In the genomic region with DNA sequence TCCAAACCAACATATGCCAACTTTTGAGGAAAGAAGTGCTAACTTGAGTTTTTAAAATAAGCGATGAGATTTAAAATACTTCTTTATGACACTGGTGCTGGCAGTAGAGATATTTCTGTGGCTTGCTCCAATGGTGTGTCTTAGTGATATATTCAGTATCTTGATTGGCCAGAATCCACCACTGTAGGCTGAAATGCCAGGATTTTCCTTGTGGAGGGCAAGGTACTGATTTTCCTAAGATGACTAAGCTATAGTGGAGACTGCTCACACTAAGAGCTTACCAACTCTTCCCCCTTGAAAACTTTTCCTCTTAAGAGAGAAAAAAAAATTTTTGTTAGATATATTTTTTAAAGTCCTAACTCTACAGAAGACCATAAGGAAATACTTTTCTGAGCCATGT, we compare ENCODE assay signal across 14 cellular contexts.
DNase-seq lines count a peak whose midpoint lies in the region; ATAC-seq and TF ChIP-seq lines count a peak whose summit lies in the region.
"Had no signal": no experiment of that assay in that cellular context is flagged by ENCODE, and none has a peak within 500 bp of the region (broad histone marks: within the 10 kb centered on the region; RNA-seq: fewer than 3 reads in every experiment).

No MANE protein-coding gene starts in this region.

- H3K27me3 ChIP-seq in smooth muscle cell (ENCODE audit: low read depth) = no peaks in the 10 kb centered on the region
- H3K27me3 ChIP-seq: foreskin keratinocyte, thyroid gland had no signal

- H3K36me3 Mint-ChIP-seq in mesothelial cell of epicardium = no peaks in the 10 kb centered on the region
- H3K36me3 Mint-ChIP-seq: natural killer cell treated with Interleukin-12 subunit alpha and Interleukin-12 subunit beta and Interleukin-15 and Interleukin-18, amount 100 ng/mL, for 72 hours; WTC11 had no signal

- H3K27me3 Mint-ChIP-seq in mesothelial cell of epicardium (ENCODE audit: low read depth) = no peaks in the 10 kb centered on the region
- H3K27me3 Mint-ChIP-seq: CD4-positive, alpha-beta T cell had no signal

- H3K4me3 Mint-ChIP-seq in mesothelial cell of epicardium = no peak overlapping the region
- H3K4me3 Mint-ChIP-seq: activated naive CD4-positive, alpha-beta T cell treated with anti-CD3 and anti-CD28 coated beads for 36 hours; CD4-positive, alpha-beta T cell; natural killer cell treated with Interleukin-12 subunit alpha and Interleukin-12 subunit beta and Interleukin-15 and Interleukin-18, amount 100 ng/mL, for 72 hours; WTC11 had no signal

- 94% methylated on average over 1 of the region's 1 CpG for WGBS in smooth muscle cell (ENCODE audit: low lambda C conversion rate)

- H3K4me1 Mint-ChIP-seq in mesothelial cell of epicardium = peaks cover 27% of the 10 kb centered on the region

- H3K9me3 ChIP-seq in SK-N-MC (ENCODE audit: low read depth, low read length) (no peaks in the 10 kb centered on the region), smooth muscle cell (replicated peaks; ENCODE audit: low read depth) (no peaks in the 10 kb centered on the region)
- H3K9me3 ChIP-seq: thyroid gland had no signal

- H3K27ac ChIP-seq in SK-N-MC (peak overlapping the region; percentile 52; the same call in 1 of the 2 replicates), smooth muscle cell (ENCODE audit: low read depth) (peak overlapping the region; percentile 30)
- H3K27ac ChIP-seq: foreskin keratinocyte, thyroid gland had no signal

- peak; percentile 55 for DNase-seq in HT1080 (ENCODE audit: low read depth)
- no peak for DNase-seq in SK-N-MC (ENCODE audit: low read depth, low spot score)
- DNase-seq in foreskin fibroblast = peak; percentile 38 to 69
- DNase-seq in smooth muscle cell (lab: John Stamatoyannopoulos, UW; ENCODE audit: unreplicated experiment) = no peak
- DNase-seq in NCI-H2029 (lab: John Stamatoyannopoulos, UW) = no peak
- DNase-seq in mesothelial cell of epicardium (ENCODE audit: low spot score in 2 of 2, unreplicated experiment in 2 of 2) = no peak

- no peaks in the 10 kb centered on the region for H3K79me2 ChIP-seq in smooth muscle cell (ENCODE audit: low read depth)

- no peaks in the 10 kb centered on the region for H3F3A ChIP-seq in smooth muscle cell (ENCODE audit: low read depth)

- H3K9ac ChIP-seq in SK-N-MC (ENCODE audit: insufficient read length) (peak overlapping the region; percentile 13), smooth muscle cell (ENCODE audit: low read depth) (no peak overlapping the region)

- peaks cover 6% of the 10 kb centered on the region for H3K4me1 ChIP-seq in smooth muscle cell (ENCODE audit: low read depth)

- TF ChIP-seq CTCF in foreskin fibroblast (IDR thresholded peaks at IDR 0.05; ENCODE audit: low read depth, low read length) (no peak), smooth muscle cell (IDR thresholded peaks at IDR 0.05; ENCODE audit: borderline replicate concordance, insufficient read depth, poor library complexity, severe bottlenecking) (no peak), mesothelial cell of epicardium (IDR thresholded peaks at IDR 0.05; ENCODE audit: unreplicated experiment) (no peak)

- H4K20me1 ChIP-seq in smooth muscle cell (ENCODE audit: low read depth) = no peaks in the 10 kb centered on the region

- H3K4me2 ChIP-seq in smooth muscle cell = no peak overlapping the region

- no peak overlapping the region for H3K27ac Mint-ChIP-seq in mesothelial cell of epicardium
- H3K27ac Mint-ChIP-seq: activated naive CD4-positive, alpha-beta T cell treated with anti-CD3 and anti-CD28 coated beads for 36 hours; CD4-positive, alpha-beta T cell had no signal

- no peak overlapping the region for H3K4me3 ChIP-seq in SK-N-MC
- no peak overlapping the region for H3K4me3 ChIP-seq in foreskin fibroblast (ENCODE audit: low read depth in 1 of 2, low read length in 2 of 2)
- no peak overlapping the region for H3K4me3 ChIP-seq in smooth muscle cell
- H3K4me3 ChIP-seq: thyroid gland had no signal

- no peak overlapping the region for H2AFZ ChIP-seq in smooth muscle cell (ENCODE audit: low read depth)

- ATAC-seq in GM19455 (IDR thresholded peaks at IDR 0.05; ENCODE audit: unreplicated experiment) = no peak
- ATAC-seq: stimulated activated naive CD8-positive, alpha-beta T cell treated with anti-CD3 and anti-CD28 coated beads, Interleukin-15, Interleukin-2, amounts not matched to agents 100 U/mL and 50 U/mL, for 24 hours had no signal

- H3K36me3 ChIP-seq in SK-N-MC (ENCODE audit: insufficient read depth, low read length) = no peaks in the 10 kb centered on the region
- no peaks in the 10 kb centered on the region for H3K36me3 ChIP-seq in smooth muscle cell (ENCODE audit: low read depth)
- H3K36me3 ChIP-seq: thyroid gland had no signal

- no peaks in the 10 kb centered on the region for H3K9me3 Mint-ChIP-seq in mesothelial cell of epicardium
- H3K9me3 Mint-ChIP-seq: activated naive CD4-positive, alpha-beta T cell treated with anti-CD3 and anti-CD28 coated beads for 36 hours; CD4-positive, alpha-beta T cell; natural killer cell treated with Interleukin-12 subunit alpha and Interleukin-12 subunit beta and Interleukin-15 and Interleukin-18, amount 100 ng/mL, for 72 hours; WTC11 had no signal

Comparison
In these comparisons a context has a peak if more than half of its experiments do, and no peak if none do; other contexts are left out.
1. DNase-seq: peak in HT1080 (single experiment) and foreskin fibroblast (2 of 2); none in SK-N-MC (single experiment), smooth muscle cell (single experiment), NCI-H2029 (single experiment) and mesothelial cell of epicardium (0 of 2).